Comparison of ENCODE assay signal across 24 cellular contexts in the genomic region with DNA sequence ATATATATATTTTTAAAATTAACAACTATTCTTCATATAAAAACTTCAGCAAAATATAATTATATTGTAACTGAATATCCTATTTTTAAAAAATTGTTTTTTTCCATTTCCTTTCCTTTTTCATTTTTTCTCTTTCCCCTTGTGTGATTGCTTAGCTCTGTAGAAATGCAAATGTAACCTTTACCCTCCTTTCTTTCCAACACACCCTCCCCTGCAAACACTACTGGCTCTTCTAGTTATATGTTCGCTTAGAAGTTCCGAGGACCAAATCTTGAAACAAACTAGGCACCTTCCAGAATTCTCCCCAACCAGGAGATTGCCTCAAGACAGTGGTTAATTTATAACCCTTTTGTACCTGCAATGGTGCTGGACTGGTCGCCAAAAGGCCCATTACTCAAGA.
DNase-seq lines count a peak whose midpoint lies in the region; ATAC-seq, FAIRE-seq and TF ChIP-seq lines count a peak whose summit lies in the region.
"Had no signal": no experiment of that assay in that cellular context is flagged by ENCODE, and none has a peak within 500 bp of the region (broad histone marks: within the 10 kb centered on the region; RNA-seq: fewer than 3 reads in every experiment).

No MANE protein-coding gene starts in this region.

- no peak for TF ChIP-seq CTCF in liver (IDR thresholded peaks at IDR 0.05; ENCODE audit: low read depth, low read length, missing input control)
- no peak for TF ChIP-seq CTCF in HepG2 (CRISPR knock-in tag; IDR thresholded peaks at IDR 0.05)
- TF ChIP-seq CTCF in WTC11 (IDR thresholded peaks at IDR 0.05), result no peak
- no peak for TF ChIP-seq CTCF in progenitor cell of endocrine pancreas (IDR thresholded peaks at IDR 0.05; ENCODE audit: unreplicated experiment)
- no peak for TF ChIP-seq CTCF in body of pancreas (IDR thresholded peaks at IDR 0.05)

- H3K9ac ChIP-seq in liver (ENCODE audit: low read depth in 1 of 2, low read length in 2 of 2) (no peak overlapping the region), HepG2 (ENCODE audit: insufficient read depth, low read depth, low read length) (no peak overlapping the region)
- H3K9ac ChIP-seq: BLaER1, GM23248 had no signal

- whole genome bisulfite sequencing in liver, result 23% methylated on average over 3 of the region's 3 CpGs
- 0% methylated on average over 3 of the region's 3 CpGs for WGBS in HepG2 (ENCODE audit: low lambda C conversion rate)
- WGBS in body of pancreas, 2 donors, result 36 to 48% methylated on average over 3 of the region's 3 CpGs

- no peaks in the 10 kb centered on the region for H3K79me2 ChIP-seq in HepG2 (ENCODE audit: insufficient read depth, low read length)

- H3K4me1 ChIP-seq in liver (ENCODE audit: control insufficient read depth in 4 of 4, insufficient read depth in 4 of 4, low read length in 3 of 4), result peaks cover 0 to 4% (median 0%) of the 10 kb centered on the region in 4 donors
- H3K4me1 ChIP-seq in HepG2 (ENCODE audit: insufficient read depth, low read length), result no peaks in the 10 kb centered on the region
- no peaks in the 10 kb centered on the region for H3K4me1 ChIP-seq in body of pancreas
- H3K4me1 ChIP-seq in HAP-1, result no peaks in the 10 kb centered on the region
- H3K4me1 ChIP-seq: BLaER1 had no signal

- no peaks in the 10 kb centered on the region for H3K9me3 ChIP-seq in liver (ENCODE audit: control insufficient read depth in 4 of 4, low read length in 3 of 4)
- H3K9me3 ChIP-seq in HepG2 (ENCODE audit: low read length), result no peaks in the 10 kb centered on the region
- no peaks in the 10 kb centered on the region for H3K9me3 ChIP-seq in body of pancreas
- H3K9me3 ChIP-seq in HAP-1, result no peaks in the 10 kb centered on the region
- H3K9me3 ChIP-seq: BLaER1, Caco-2 had no signal

- TF ChIP-seq RAD21 in liver (IDR thresholded peaks at IDR 0.05) (no peak), HepG2 (CRISPR knock-in tag; IDR thresholded peaks at IDR 0.05) (no peak)

- in situ Hi-C loops in HepG2 (cut with HindIII; ENCODE audit: extremely low pct_ligation_motif_present, low pct_unique_long_range_greater_than_20kb), result no loop called here
- in situ Hi-C loops in HAP-1 (cut with MboI; ENCODE audit: low sequenced_read_pairs), result no loop called here

- peak overlapping the region; percentile 6; the same call in 1 of the 2 replicates for H3K4me3 Mint-ChIP-seq in WTC11
- H3K4me3 Mint-ChIP-seq in progenitor cell of endocrine pancreas (ENCODE audit: low read depth), result no peak overlapping the region
- H3K4me3 Mint-ChIP-seq: B cell; CD4-positive, CD25-positive, alpha-beta regulatory T cell; CD8-positive, alpha-beta T cell had no signal

- intact Hi-C loops in HepG2 (cut with micrococcal nuclease; ENCODE audit: unreplicated experiment), result no loop called here
- intact Hi-C loops in body of pancreas (cut with DNase I), result no loop called here

- no peak overlapping the region for H3K4me2 ChIP-seq in HepG2 (ENCODE audit: low read depth, low read length)
- H3K4me2 ChIP-seq: BLaER1 had no signal

- DNase-seq in HepG2 (ENCODE audit: low spot score) (no peak), WTC11 (ENCODE audit: low spot score) (no peak), left lobe of liver (ENCODE audit: low spot score) (no peak), progenitor cell of endocrine pancreas (ENCODE audit: low spot score, unreplicated experiment) (no peak), NCI-H146 treated with DMSO at 0.1 percent for 48 hours (lab: John Stamatoyannopoulos, UW; ENCODE audit: unreplicated experiment) (no peak), body of pancreas (no peak), HAP-1 (ENCODE audit: low spot score in 2 of 2) (no peak)
- DNase-seq: Caco-2; CD4-positive, CD25-positive, alpha-beta regulatory T cell; CD8-positive, alpha-beta T cell; DMS153; DND-41; GDM1; GM23248 had no signal

- H3K27me3 ChIP-seq in liver (ENCODE audit: control insufficient read depth in 4 of 4, insufficient read depth in 4 of 4, low read length in 3 of 4), result no peaks in the 10 kb centered on the region
- no peaks in the 10 kb centered on the region for H3K27me3 ChIP-seq in HepG2 (ENCODE audit: control insufficient read depth in 1 of 2, insufficient read depth in 2 of 2, low read length in 2 of 2)
- no peaks in the 10 kb centered on the region for H3K27me3 ChIP-seq in body of pancreas
- H3K27me3 ChIP-seq in HAP-1 (ENCODE audit: low read depth), result no peaks in the 10 kb centered on the region
- H3K27me3 ChIP-seq: BLaER1 had no signal

- H3K27me3 Mint-ChIP-seq in WTC11 (ENCODE audit: low read depth) (no peaks in the 10 kb centered on the region), progenitor cell of endocrine pancreas (no peaks in the 10 kb centered on the region)
- H3K27me3 Mint-ChIP-seq: B cell; CD4-positive, CD25-positive, alpha-beta regulatory T cell had no signal

- H3K36me3 ChIP-seq in liver (ENCODE audit: control insufficient read depth in 4 of 4, insufficient read depth in 3 of 4, low read depth in 1 of 4, low read length in 3 of 4) (no peaks in the 10 kb centered on the region), HepG2 (replicated peaks in 1 of 2; ENCODE audit: control insufficient read depth in 1 of 2, insufficient read depth in 2 of 2, low read length in 2 of 2) (no peaks in the 10 kb centered on the region), body of pancreas (replicated peaks in 1 of 2; ENCODE audit: insufficient read depth in 1 of 2, low read depth in 2 of 2) (no peaks in the 10 kb centered on the region), HAP-1 (replicated peaks) (no peaks in the 10 kb centered on the region)
- H3K36me3 ChIP-seq: BLaER1 had no signal

- no peaks in the 10 kb centered on the region for H4K20me1 ChIP-seq in HepG2 (ENCODE audit: insufficient read depth, low read length)
- H4K20me1 ChIP-seq: BLaER1 had no signal

- no peak overlapping the region for H3K27ac Mint-ChIP-seq in WTC11
- H3K27ac Mint-ChIP-seq in progenitor cell of endocrine pancreas, result peak overlapping the region; percentile 15
- H3K27ac Mint-ChIP-seq: B cell; CD4-positive, CD25-positive, alpha-beta regulatory T cell; CD8-positive, alpha-beta T cell had no signal

- H3K36me3 Mint-ChIP-seq in WTC11, result peaks cover 2% of the 10 kb centered on the region
- no peaks in the 10 kb centered on the region for H3K36me3 Mint-ChIP-seq in progenitor cell of endocrine pancreas (ENCODE audit: insufficient read depth)
- H3K36me3 Mint-ChIP-seq: CD4-positive, CD25-positive, alpha-beta regulatory T cell; CD8-positive, alpha-beta T cell had no signal

- H3K9me3 Mint-ChIP-seq in WTC11 (no peaks in the 10 kb centered on the region; the same call in 1 of the 2 replicates), progenitor cell of endocrine pancreas (ENCODE audit: low read depth) (peaks cover 7% of the 10 kb centered on the region)

- no peak for TF ChIP-seq EP300 in HepG2 (IDR thresholded peaks at IDR 0.05; ENCODE audit: low read depth in 2 of 2, low read length in 2 of 2)
- TF ChIP-seq EP300 in HepG2 (CRISPR knock-in tag; IDR thresholded peaks at IDR 0.05; ENCODE audit: borderline replicate concordance), result no peak

- no peak overlapping the region for H2AFZ ChIP-seq in HepG2 (ENCODE audit: low read length)
- H2AFZ ChIP-seq: GM23248 had no signal

- H3K4me1 Mint-ChIP-seq in WTC11 (peaks cover 30% of the 10 kb centered on the region), progenitor cell of endocrine pancreas (ENCODE audit: low read depth) (peaks cover 2% of the 10 kb centered on the region)
- H3K4me1 Mint-ChIP-seq: B cell; CD4-positive, CD25-positive, alpha-beta regulatory T cell had no signal

- H3K4me3 ChIP-seq in liver (ENCODE audit: low read depth in 1 of 3, low read length in 3 of 3), result no peak overlapping the region
- H3K4me3 ChIP-seq in HepG2 (replicated peaks in 1 of 3; ENCODE audit: insufficient read depth in 1 of 3, low read depth in 2 of 3, low read length in 3 of 3), result no peak overlapping the region
- no peak overlapping the region for H3K4me3 ChIP-seq in body of pancreas
- no peak overlapping the region for H3K4me3 ChIP-seq in HAP-1
- H3K4me3 ChIP-seq: BLaER1, GM12878, GM23248 had no signal

- TF ChIP-seq POLR2A in HepG2 (IDR thresholded peaks at IDR 0.05; ENCODE audit: insufficient read depth in 1 of 2, low read depth in 2 of 2, low read length in 2 of 2), result no peak
- TF ChIP-seq POLR2A in body of pancreas (IDR thresholded peaks at IDR 0.05), result no peak

- ATAC-seq in HepG2, result no peak
- ATAC-seq in WTC11, result 0 out of 2 replicates have a peak, but pooled peaks have one; percentile 32
- ATAC-seq in left lobe of liver, result peak; percentile 83
- ATAC-seq in body of pancreas, result no peak
- ATAC-seq: CD8-positive, alpha-beta T cell; GM12878; HCT116 had no signal

- POLR2A ChIA-PET in HepG2 (lab: Yijun Ruan, JAX), result no interaction called here
- POLR2A ChIA-PET in WTC11 (lab: Charles Lee), result no interaction called here

- CTCF ChIA-PET in HepG2 (lab: Yijun Ruan, JAX; ENCODE audit: low intra/inter-chr PET ratio, low total read pairs) (no interaction called here), WTC11 (lab: Charles Lee) (no interaction called here)

- FAIRE-seq in HepG2 (lab: Jason Lieb, UNC), result no peak
- FAIRE-seq: A204.1, GM12878, GM19239, H54 had no signal

- BruUV-seq in HepG2 (replicated peaks; lab: Mats Ljungman, UMichigan), result no TSS peak

- H3K27ac ChIP-seq in liver (ENCODE audit: low read depth in 1 of 2, low read length in 2 of 2) (no peak overlapping the region), HepG2 (ENCODE audit: extremely low read length, insufficient read depth, low read length) (no peak overlapping the region), body of pancreas (no peak overlapping the region)
- H3K27ac ChIP-seq: 22Rv1, BLaER1, C4-2B, GM23248 had no signal

TF ChIP-seq in HepG2, 621 proteins besides CTCF, POLR2A, EP300 and RAD21:
- no peak for TF ChIP-seq TCF7 (IDR thresholded peaks at IDR 0.05; ENCODE audit: low read depth)
- no peak for TF ChIP-seq HIVEP1 (CRISPR knock-in tag; IDR thresholded peaks at IDR 0.05)
- no peak for TF ChIP-seq ZBTB8A (CRISPR knock-in tag; IDR thresholded peaks at IDR 0.05; ENCODE audit: borderline replicate concordance, low read depth)
- no peak for TF ChIP-seq ZNF841 (CRISPR knock-in tag; IDR thresholded peaks at IDR 0.05; ENCODE audit: borderline replicate concordance)

TF ChIP-seq in WTC11, 78 proteins besides CTCF, POLR2A, EP300 and RAD21 (continues in another document):
- TF ChIP-seq, protein P1, sequence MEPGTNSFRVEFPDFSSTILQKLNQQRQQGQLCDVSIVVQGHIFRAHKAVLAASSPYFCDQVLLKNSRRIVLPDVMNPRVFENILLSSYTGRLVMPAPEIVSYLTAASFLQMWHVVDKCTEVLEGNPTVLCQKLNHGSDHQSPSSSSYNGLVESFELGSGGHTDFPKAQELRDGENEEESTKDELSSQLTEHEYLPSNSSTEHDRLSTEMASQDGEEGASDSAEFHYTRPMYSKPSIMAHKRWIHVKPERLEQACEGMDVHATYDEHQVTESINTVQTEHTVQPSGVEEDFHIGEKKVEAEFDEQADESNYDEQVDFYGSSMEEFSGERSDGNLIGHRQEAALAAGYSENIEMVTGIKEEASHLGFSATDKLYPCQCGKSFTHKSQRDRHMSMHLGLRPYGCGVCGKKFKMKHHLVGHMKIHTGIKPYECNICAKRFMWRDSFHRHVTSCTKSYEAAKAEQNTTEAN (CRISPR knock-in tag; IDR thresholded peaks at IDR 0.05), result no peak
- no peak for TF ChIP-seq FOXK1 (CRISPR knock-in tag; IDR thresholded peaks at IDR 0.05)
- no peak for TF ChIP-seq KAT7 (CRISPR knock-in tag; IDR thresholded peaks at IDR 0.05; ENCODE audit: borderline replicate concordance)
- TF ChIP-seq SMAD3 (CRISPR knock-in tag; IDR thresholded peaks at IDR 0.05; ENCODE audit: borderline replicate concordance), result no peak

Comparison
In these comparisons a context has a peak if more than half of its experiments do, and no peak if none do; other contexts are left out.
1. ATAC-seq: peak in WTC11 (single experiment) and left lobe of liver (single experiment); none in HepG2 (single experiment) and body of pancreas (single experiment).